20 cellular contexts compared by ENCODE assay signal in the genomic region with DNA sequence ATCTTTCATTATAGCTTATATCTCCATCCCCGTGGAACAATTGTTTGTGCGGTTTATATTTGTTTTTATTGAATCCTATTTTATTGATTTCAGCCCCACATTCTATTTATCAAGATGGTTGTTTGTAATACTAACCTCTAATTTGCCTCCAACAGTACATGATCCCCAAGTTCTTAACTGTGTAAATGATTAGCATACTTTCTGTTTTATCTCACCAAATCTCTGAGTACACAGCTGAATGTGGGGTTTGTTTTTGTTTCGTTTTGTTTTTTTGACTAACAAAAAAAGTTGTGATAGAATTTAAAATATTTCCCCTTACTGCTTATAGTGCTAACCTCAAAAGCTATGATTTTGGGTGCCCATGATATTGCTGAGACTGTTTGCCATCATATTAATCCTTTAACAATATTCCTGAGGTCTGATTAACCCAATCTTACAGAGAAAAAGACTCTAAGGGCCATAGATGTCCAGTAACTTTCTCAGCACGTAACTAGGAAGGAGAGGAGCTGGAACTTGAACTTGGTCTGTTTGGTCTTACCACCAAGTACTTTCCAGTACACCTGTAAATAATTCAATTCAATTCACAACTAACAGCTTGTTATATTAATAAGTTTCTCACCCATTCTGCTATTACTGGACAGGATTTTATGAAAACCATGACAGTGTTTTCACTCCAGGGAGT.
DNase-seq lines count a peak whose midpoint lies in the region; ATAC-seq and TF ChIP-seq lines count a peak whose summit lies in the region.
"Had no signal": no experiment of that assay in that cellular context is flagged by ENCODE, and none has a peak within 500 bp of the region (broad histone marks: within the 10 kb centered on the region; RNA-seq: fewer than 3 reads in every experiment).

No MANE protein-coding gene starts in this region.

- no peaks in the 10 kb centered on the region for H3K79me2 ChIP-seq in MM.1S (ENCODE audit: low read length)

- peak overlapping the region; percentile 48 for H3K4me2 ChIP-seq in MM.1S (ENCODE audit: low read depth, low read length)

- ATAC-seq in GM18502 (IDR thresholded peaks at IDR 0.05; ENCODE audit: poor library complexity, unreplicated experiment) (peak; percentile 66), GM19351 (IDR thresholded peaks at IDR 0.05; ENCODE audit: unreplicated experiment) (peak; percentile 63), HG02970 (IDR thresholded peaks at IDR 0.05; ENCODE audit: low FRiP score, unreplicated experiment) (peak; percentile 60)
- ATAC-seq: activated naive CD8-positive, alpha-beta T cell treated with anti-CD3 and anti-CD28 coated beads, Interleukin-2, amount 50 U/mL, for 24 hours had no signal

- TF ChIP-seq CTCF in MM.1S (IDR thresholded peaks at IDR 0.05; ENCODE audit: low read length): no peak

- no peaks in the 10 kb centered on the region for H3K36me3 ChIP-seq in MM.1S (replicated peaks; ENCODE audit: insufficient read depth, low read length)

- no peaks in the 10 kb centered on the region for H3K9me2 ChIP-seq in MM.1S (replicated peaks; ENCODE audit: insufficient read depth, low read length)

- peak overlapping the region; percentile 26; the same call in 1 of the 2 replicates for H3K4me3 ChIP-seq in MM.1S (ENCODE audit: low read length)

- H3K4me1 ChIP-seq in MM.1S (ENCODE audit: low read length): no peaks in the 10 kb centered on the region

- peak overlapping the region; percentile 69 for H2AFZ ChIP-seq in MM.1S (ENCODE audit: low read length)

- H3F3A ChIP-seq in MM.1S (ENCODE audit: insufficient read depth, low read length): no peaks in the 10 kb centered on the region

- H3K9ac ChIP-seq in MM.1S (ENCODE audit: low read length): no peak overlapping the region

- H4K20me1 ChIP-seq in MM.1S (ENCODE audit: insufficient read depth, low read length): no peaks in the 10 kb centered on the region

- H3K27me3 ChIP-seq in MM.1S (replicated peaks; ENCODE audit: insufficient read depth, low read length): no peaks in the 10 kb centered on the region

- no peaks in the 10 kb centered on the region for H3K9me3 ChIP-seq in MM.1S (replicated peaks; ENCODE audit: insufficient read depth, low read length)

- peak; percentile 25 for DNase-seq in MM.1S
- no peak for DNase-seq in DMS 273 treated with DMSO at 0.1 percent for 48 hours (lab: John Stamatoyannopoulos, UW)
- DNase-seq in effector CD8-positive, alpha-beta T cell (lab: John Stamatoyannopoulos, UW): no peak
- DNase-seq in cortex of kidney (lab: John Stamatoyannopoulos, UW): no peak
- DNase-seq in DMS153 treated with DMSO at 0.1 percent for 48 hours (lab: John Stamatoyannopoulos, UW; ENCODE audit: unreplicated experiment): no peak
- DNase-seq: activated CD4-positive, alpha-beta T cell treated with anti-CD3 and anti-CD28 coated beads, Interleukin-2, amount 10 ng/mL, durations not matched to agents 24 days and 14 days; activated naive CD8-positive, alpha-beta T cell treated with anti-CD3 and anti-CD28 coated beads, Interleukin-2, amount 50 U/mL, for 24 hours; CD4-positive, CD25-positive, alpha-beta regulatory T cell; foreskin melanocyte; hypothalamus; kidney; NCI-H1417 treated with DMSO at 0.1 percent for 48 hours; NCI-H526; retina; Right ventricle myocardium superior; stimulated activated CD4-positive, alpha-beta T cell treated with anti-CD3 and anti-CD28 coated beads, Interleukin-12 subunit alpha, Interleukin-12 subunit beta, amount 100 ng/mL, for 4 hours; T-helper 1 cell had no signal

- H3K27ac ChIP-seq in MM.1S (ENCODE audit: low read length): no peak overlapping the region
